19 cellular contexts compared by ENCODE assay signal in the genomic region with DNA sequence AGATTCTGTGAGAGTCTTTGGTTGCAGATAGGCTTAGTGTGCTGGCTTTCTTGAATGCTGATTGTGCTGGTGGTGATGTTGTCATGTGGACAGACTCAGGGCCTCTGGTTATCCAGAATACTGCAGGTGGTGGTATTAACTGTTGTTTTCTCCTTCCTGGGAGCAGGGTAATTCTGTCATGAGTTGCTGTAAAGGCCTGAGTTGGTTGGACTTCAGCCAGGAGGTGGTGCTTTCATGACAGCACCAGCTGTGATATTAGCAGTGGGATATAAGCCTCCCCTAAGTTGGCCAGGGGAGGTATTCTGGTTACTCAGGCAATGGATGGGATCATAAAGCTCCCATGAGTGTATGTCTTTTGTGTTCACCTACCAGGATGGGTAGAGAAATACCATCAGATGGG. TPM values are rescaled to one million over a fixed set of nuclear protein-coding genes. Genes with fewer than 3 reads are reported as not detected.
"Had no signal": no experiment of that assay in that cellular context is flagged by ENCODE, and none has a peak within 500 bp of the region (broad histone marks: within the 10 kb centered on the region; RNA-seq: fewer than 3 reads in every experiment).

No MANE protein-coding gene starts in this region.

- H3K36me3 ChIP-seq: heart left ventricle, left ventricle myocardium inferior, neural progenitor cell, right atrium auricular region, tibial nerve, uterus had no signal

- H3K4me1 ChIP-seq: uterus had no signal

- H3K4me2 ChIP-seq: neural progenitor cell had no signal

- H3K27me3 ChIP-seq: body of pancreas, dorsolateral prefrontal cortex, heart left ventricle, neural progenitor cell, right atrium auricular region, tibial nerve, uterus had no signal

- H3K9me3 ChIP-seq: body of pancreas, uterus had no signal

- DNase-seq: activated CD4-positive, alpha-beta T cell treated with anti-CD3 and anti-CD28 coated beads for 36 hours; activated CD4-positive, alpha-beta T cell treated with anti-CD3 and anti-CD28 coated beads, Interleukin-2, amount 50 U/mL, for 48 hours; activated CD8-positive, alpha-beta memory T cell treated with anti-CD3 and anti-CD28 coated beads, Interleukin-2, amount 10 ng/mL, durations not matched to agents 7 days and 5 days; amygdala; body of pancreas; caudate nucleus; dorsolateral prefrontal cortex; heart left ventricle; left ventricle myocardium inferior; mucosa of descending colon; naive thymus-derived CD4-positive, alpha-beta T cell; stimulated activated CD4-positive, alpha-beta T cell treated with anti-CD3 and anti-CD28 coated beads, Interleukin-2, amount 100 ng/mL, for 24 hours; stimulated activated naive CD8-positive, alpha-beta T cell treated with anti-CD3 and anti-CD28 coated beads, Interleukin-15, Interleukin-2, amounts not matched to agents 100 U/mL and 50 U/mL, for 24 hours; uterus had no signal

- H3K27ac ChIP-seq: body of pancreas, dorsolateral prefrontal cortex, epithelial cell of prostate, heart left ventricle, left ventricle myocardium inferior, neural progenitor cell, right atrium auricular region, tibial nerve, uterus had no signal

- H3K4me3 ChIP-seq: body of pancreas, dorsolateral prefrontal cortex, heart left ventricle, left ventricle myocardium inferior, mucosa of descending colon, neural progenitor cell, right atrium auricular region, tibial nerve, uterus had no signal

- ATAC-seq: activated CD4-positive, alpha-beta T cell treated with anti-CD3 and anti-CD28 coated beads for 36 hours; activated CD8-positive, alpha-beta memory T cell treated with anti-CD3 and anti-CD28 coated beads, Interleukin-2, amount 10 ng/mL, durations not matched to agents 7 days and 5 days; body of pancreas; heart left ventricle; mucosa of descending colon; naive thymus-derived CD4-positive, alpha-beta T cell; stimulated activated naive CD8-positive, alpha-beta T cell treated with anti-CD3 and anti-CD28 coated beads, Interleukin-15, Interleukin-2, amounts not matched to agents 100 U/mL and 50 U/mL, for 24 hours; WTC11 had no signal

RNA-seq across cellular contexts. Expression of a gene that starts 16.4 kb away (rescaled TPM):
- total RNA-seq: activated CD8-positive, alpha-beta memory T cell treated with anti-CD3 and anti-CD28 coated beads, Interleukin-2, amount 10 ng/mL, durations not matched to agents 7 days and 5 days; naive thymus-derived CD4-positive, alpha-beta T cell had no signal
- polyA plus RNA-seq: naive thymus-derived CD4-positive, alpha-beta T cell had no signal
